In the genomic region with DNA sequence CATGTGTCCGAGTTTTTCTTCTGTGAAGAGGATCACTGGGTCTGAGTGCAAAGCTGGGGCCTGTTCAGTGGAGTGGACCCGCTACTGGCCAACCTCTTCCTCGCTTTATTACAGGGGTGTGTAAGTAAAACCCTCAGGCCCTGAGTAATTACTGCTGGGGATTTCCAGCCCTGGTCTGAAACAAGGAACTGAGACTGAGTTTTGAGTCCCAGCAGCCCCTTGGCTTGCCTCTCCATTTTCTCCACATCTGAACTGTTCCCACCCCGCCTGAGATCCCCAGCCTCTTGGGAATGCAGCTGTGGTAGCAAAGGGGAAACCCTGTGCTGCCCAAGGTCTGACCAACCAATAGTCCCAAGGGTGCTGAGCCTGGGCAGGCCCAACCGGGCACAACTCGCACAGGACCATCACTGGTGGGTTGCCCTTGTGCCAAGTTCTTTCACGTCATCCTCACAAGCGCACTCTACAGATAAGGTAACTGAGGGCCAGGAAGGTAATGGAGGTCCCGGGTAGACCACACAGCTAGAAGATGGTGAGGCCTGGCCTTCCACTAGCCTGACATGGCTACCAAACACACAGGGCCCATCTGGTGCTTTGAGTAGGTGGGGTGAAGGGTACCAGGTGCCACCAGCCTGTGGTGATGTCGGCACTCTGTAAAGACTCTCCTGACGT, we compare ENCODE assay signal across 8 cellular contexts. TPM values are rescaled to one million over a fixed set of nuclear protein-coding genes. Genes with fewer than 3 reads are reported as not detected.
A peak's percentile ranks its signal among the peaks of the same experiment; 100 is the strongest.
DNase-seq lines count a peak whose midpoint lies in the region; ATAC-seq, FAIRE-seq and TF ChIP-seq lines count a peak whose summit lies in the region.

No MANE protein-coding gene starts in this region.

- H3K9me2 ChIP-seq in PC-3 (replicated peaks; ENCODE audit: low read length), result no peaks in the 10 kb centered on the region

- H3K27ac Mint-ChIP-seq in CD4-positive, alpha-beta memory T cell, result peak overlapping the region; percentile 96 to 99 (median 97)

- RAD21 ChIA-PET in GM12878 (lab: Charles Lee; ENCODE audit: unreplicated experiment), result interaction anchor here (1.0 to 11.3 kb wide), 6 partner anchors 7 to 42 kb away, joined by 4 to 169 read pairs (median 24); a partner anchor contains a TSS

- POLR2A ChIA-PET in CD4-positive, alpha-beta memory T cell (lab: Charles Lee; ENCODE audit: partially characterized antibody), result interaction anchor here (2.7 to 11.2 kb wide), 3 partner anchors 13 to 42 kb away, joined by 22 to 109 read pairs (median 69); a partner anchor contains a TSS
- POLR2A ChIA-PET in GM12878 (lab: Charles Lee), result interaction anchor here (1.4 to 13.1 kb wide), 9 partner anchors 7 to 74 kb away, joined by 4 to 220 read pairs (median 24); a partner anchor contains a TSS
- POLR2A ChIA-PET in PC-3 (lab: Charles Lee; ENCODE audit: unreplicated experiment), result no interaction called here

- WGBS in GM12878 (ENCODE audit: insufficient coverage, insufficient replicate concordance, low lambda C conversion rate, missing lambda C conversion rate), result 4% methylated on average over 11 of the region's 11 CpGs

- H3K9ac ChIP-seq in GM12878 (ENCODE audit: control insufficient read depth, insufficient read depth, low read length) (peak overlapping the region; percentile 99), PC-3 (ENCODE audit: low read length) (no peak overlapping the region)

- in situ Hi-C loops in GM12878 (cut with MboI) (loop anchor here (5.0 to 25.0 kb wide), 2 partner anchors 41 to 1999 kb away; a partner anchor contains a TSS), ACHN (cut with HindIII; ENCODE audit: low pct_ligation_motif_present, low pct_unique_long_range_greater_than_20kb, low sequenced_read_pairs) (no loop called here)

- H3K4me1 ChIP-seq in CD4-positive, alpha-beta memory T cell (ENCODE audit: insufficient read depth, low read length), result peaks cover 95% of the 10 kb centered on the region
- H3K4me1 ChIP-seq in GM12878 (ENCODE audit: control insufficient read depth, insufficient read depth, low read length), result peaks cover 61% of the 10 kb centered on the region
- peaks cover 48% of the 10 kb centered on the region for H3K4me1 ChIP-seq in osteoblast (ENCODE audit: insufficient read depth, low read length)
- H3K4me1 ChIP-seq in tibial artery, result peaks cover 14 to 89% (median 57%) of the 10 kb centered on the region in 4 donors
- H3K4me1 ChIP-seq in PC-3 (ENCODE audit: insufficient read depth, low read length), result peaks cover 15% of the 10 kb centered on the region

- no peak for TF ChIP-seq RAD21 in GM12878 (IDR thresholded peaks at IDR 0.05; ENCODE audit: insufficient read depth, low read depth, low read length)

- TF ChIP-seq CTCF in GM12878 (IDR thresholded peaks at IDR 0.05 in 2 of 3, conservative IDR thresholded peaks at IDR 0.05 in 1 of 3; ENCODE audit: control insufficient read depth in 2 of 3, extremely low read depth in 1 of 3, insufficient read depth in 1 of 3, low read depth in 3 of 3, low read length in 3 of 3) (no peak), osteoblast (IDR thresholded peaks at IDR 0.05; ENCODE audit: extremely low read depth, low read depth, low read length) (no peak), tibial artery (IDR thresholded peaks at IDR 0.05) (no peak), PC-3 (conservative IDR thresholded peaks at IDR 0.05; ENCODE audit: low read depth, low read length) (no peak)

- no peaks in the 10 kb centered on the region for H3K27me3 ChIP-seq in CD4-positive, alpha-beta memory T cell (ENCODE audit: insufficient read depth, low read length)
- H3K27me3 ChIP-seq in GM12878 (replicated peaks in 1 of 2; ENCODE audit: control insufficient read depth in 2 of 2, insufficient read depth in 2 of 2, low read length in 1 of 2), result no peaks in the 10 kb centered on the region
- no peaks in the 10 kb centered on the region for H3K27me3 ChIP-seq in osteoblast (ENCODE audit: insufficient read depth, low read length)
- H3K27me3 ChIP-seq in tibial artery, result no peaks in the 10 kb centered on the region
- no peaks in the 10 kb centered on the region for H3K27me3 ChIP-seq in PC-3 (ENCODE audit: low read length)

- no peaks in the 10 kb centered on the region for H3K27me3 Mint-ChIP-seq in CD4-positive, alpha-beta memory T cell

- H3K27ac ChIP-seq in CD4-positive, alpha-beta memory T cell (ENCODE audit: low read depth, low read length), result peak overlapping the region; percentile 58
- H3K27ac ChIP-seq in GM12878 (ENCODE audit: control insufficient read depth, insufficient read depth) (peak overlapping the region; percentile 99), osteoblast (ENCODE audit: low read depth, low read length) (peak overlapping the region; percentile 86), tibial artery (peak overlapping the region in 1 of 2 donors; percentile 58), PC-3 (ENCODE audit: low read length) (no peak overlapping the region)

- DNase-seq in CD4-positive, alpha-beta memory T cell, result peak in 2 of 5 donors; percentile 16 to 68
- DNase-seq in LHCN-M2 (ENCODE audit: low read depth) (peak; percentile 21), GM12878 (ENCODE audit: low read depth, low spot score) (peak; percentile 98), osteoblast (ENCODE audit: insufficient read length, low spot score, missing footprints) (peak; percentile 60), tibial artery (no peak), ACHN (no peak), PC-3 (no peak)

- peak; percentile 33; the same call in 1 of the 2 replicates for TF ChIP-seq POLR2A in GM12878 (IDR thresholded peaks at IDR 0.05; ENCODE audit: low read depth, low read length)

- intact Hi-C loops in CD4-positive, alpha-beta memory T cell (cut with micrococcal nuclease), result no loop called here
- intact Hi-C loops in GM12878 (cut with micrococcal nuclease; ENCODE audit: unreplicated experiment) (loop anchor here (2.0 to 5.0 kb wide), 5 partner anchors 43 to 509 kb away; a partner anchor contains a TSS), tibial artery (cut with DNase I; ENCODE audit: low total_unique reads) (no loop called here), PC-3 (cut with micrococcal nuclease) (no loop called here)

- H3K4me3 ChIP-seq in CD4-positive, alpha-beta memory T cell (ENCODE audit: low read length in 2 of 2), result peak overlapping the region; percentile 3 to 15
- H3K4me3 ChIP-seq in GM12878, result peak overlapping the region; percentile 79
- H3K4me3 ChIP-seq in osteoblast (ENCODE audit: insufficient read depth, low read length), result no peak overlapping the region
- H3K4me3 ChIP-seq in tibial artery, result no peak overlapping the region
- H3K4me3 ChIP-seq in PC-3 (ENCODE audit: low read length), result no peak overlapping the region

- no peaks in the 10 kb centered on the region for H3K9me3 Mint-ChIP-seq in CD4-positive, alpha-beta memory T cell

- CTCF ChIA-PET in CD4-positive, alpha-beta memory T cell (lab: Charles Lee; ENCODE audit: partially characterized antibody), result interaction anchor here (0.5 kb wide), 1 partner anchor 76 kb away, joined by 3 read pairs; no protein-coding TSS in a partner anchor
- CTCF ChIA-PET in GM12878 (lab: Yijun Ruan, JAX) (interaction anchor here (9.8 kb wide), 1 partner anchor 40 kb away, joined by 83 read pairs; a partner anchor contains a TSS), PC-3 (lab: Charles Lee) (no interaction called here)

- SMC1A ChIA-PET in GM12878 (lab: Charles Lee; ENCODE audit: uncharacterized antibody, unreplicated experiment), result interaction anchor here (1.3 to 10.9 kb wide), 11 partner anchors 8 to 141 kb away, joined by 4 to 164 read pairs (median 9); a partner anchor contains a TSS

- H3K36me3 ChIP-seq in CD4-positive, alpha-beta memory T cell (ENCODE audit: insufficient read depth, low read length), result peaks cover 5% of the 10 kb centered on the region
- H3K36me3 ChIP-seq in GM12878 (ENCODE audit: control insufficient read depth in 2 of 2, insufficient read depth in 2 of 2, low read length in 1 of 2) (peaks cover 6 to 8% of the 10 kb centered on the region in 2 experiments; a peak in 2 of 4 replicates), osteoblast (ENCODE audit: insufficient read depth, low read length) (no peaks in the 10 kb centered on the region), tibial artery (no peaks in the 10 kb centered on the region), PC-3 (ENCODE audit: low read depth, low read length) (no peaks in the 10 kb centered on the region)

- H3K36me3 Mint-ChIP-seq in CD4-positive, alpha-beta memory T cell, result peaks cover 0 to 2% of the 10 kb centered on the region in 2 donors

- H3K4me1 Mint-ChIP-seq in CD4-positive, alpha-beta memory T cell, result peaks cover 53 to 94% (median 78%) of the 10 kb centered on the region in 4 donors

- BruUV-seq in GM12878 (replicated peaks; lab: Mats Ljungman, UMichigan) (no TSS peak), PC-3 (replicated peaks; lab: Mats Ljungman, UMichigan) (no TSS peak)

- TF ChIP-seq EP300 in GM12878 (IDR thresholded peaks at IDR 0.05; ENCODE audit: borderline replicate concordance in 1 of 2, control insufficient read depth in 1 of 2, low read depth in 2 of 2, low read length in 2 of 2), result peak; percentile 85 to 94

- no peak overlapping the region for H2AFZ ChIP-seq in GM12878 (ENCODE audit: control insufficient read depth, low read depth, low read length)
- no peak overlapping the region for H2AFZ ChIP-seq in osteoblast (ENCODE audit: low read length)
- no peak overlapping the region for H2AFZ ChIP-seq in PC-3 (ENCODE audit: low read length)

- FAIRE-seq in GM12878 (lab: Jason Lieb, UNC), result peak; percentile 87

- ATAC-seq in GM19351 (IDR thresholded peaks at IDR 0.05; ENCODE audit: unreplicated experiment) (peak; percentile 30), GM12878 (peak; percentile 52), PC-3 (no peak)

- no peaks in the 10 kb centered on the region for H3F3A ChIP-seq in PC-3 (ENCODE audit: low read length, unreplicated experiment)

- H3K4me2 ChIP-seq in GM12878 (ENCODE audit: control insufficient read depth, insufficient read depth), result peak overlapping the region; percentile 100
- no peak overlapping the region for H3K4me2 ChIP-seq in osteoblast (ENCODE audit: insufficient read depth, low read length)
- no peak overlapping the region for H3K4me2 ChIP-seq in PC-3 (ENCODE audit: low read length)

- H3K9me3 ChIP-seq in CD4-positive, alpha-beta memory T cell (ENCODE audit: control insufficient read depth in 1 of 2, low read length in 2 of 2), result no peaks in the 10 kb centered on the region
- H3K9me3 ChIP-seq in GM12878 (replicated peaks; ENCODE audit: control insufficient read depth, insufficient read depth, low read length), result no peaks in the 10 kb centered on the region
- no peaks in the 10 kb centered on the region for H3K9me3 ChIP-seq in osteoblast (ENCODE audit: low read depth, low read length)
- no peaks in the 10 kb centered on the region for H3K9me3 ChIP-seq in tibial artery
- no peaks in the 10 kb centered on the region for H3K9me3 ChIP-seq in PC-3 (ENCODE audit: low read length)

- H3K79me2 ChIP-seq in GM12878 (ENCODE audit: control insufficient read depth, insufficient read depth, low read length), result peaks cover 96% of the 10 kb centered on the region
- H3K79me2 ChIP-seq in osteoblast (ENCODE audit: insufficient read depth, low read length), result peaks cover 97% of the 10 kb centered on the region
- peaks cover 98% of the 10 kb centered on the region for H3K79me2 ChIP-seq in PC-3 (ENCODE audit: low read length)

- H4K20me1 ChIP-seq in GM12878 (ENCODE audit: control insufficient read depth, insufficient read depth), result no peaks in the 10 kb centered on the region
- peaks cover 93% of the 10 kb centered on the region for H4K20me1 ChIP-seq in osteoblast (ENCODE audit: insufficient read depth, low read length)
- peaks cover 36% of the 10 kb centered on the region for H4K20me1 ChIP-seq in PC-3 (ENCODE audit: low read length)

- H3K4me3 Mint-ChIP-seq in CD4-positive, alpha-beta memory T cell, result peak overlapping the region in 7 of 8 donors; percentile 55 to 90 (median 82)

RNA-seq across cellular contexts. Expression of a gene that starts 13.7 kb away (rescaled TPM):
- total RNA-seq in CD4-positive, alpha-beta memory T cell, result 10 to 100 TPM; 38.8 TPM
- polyA plus RNA-seq in CD4-positive, alpha-beta memory T cell, result 10 to 100 TPM; 15.3 to 31.8 TPM
- total RNA-seq in LHCN-M2 (2014; rRNA removed) (33.2 and 34.3 TPM in 2 replicates), GM12878 (2014; rRNA removed) (24.7 and 26.5 TPM in 2 replicates), GM12878 (2014; rRNA removed; fragmentation: Illumina TruSeq; extraction: Trizol) (20.1 and 20.4 TPM in 2 replicates), GM12878 (2021) (30.9 and 33.7 TPM in 2 replicates), osteoblast (38.0 and 41.5 TPM in 2 replicates), PC-3 (2014; rRNA removed) (52.6 and 62.3 TPM in 2 replicates)
- polyA plus RNA-seq in LHCN-M2 (2012), result 33.3 TPM
- total RNA-seq in GM12878 (2013; cell fraction: nucleolus; rRNA removed), result 130 and 131 TPM in 2 replicates
- 23.4 TPM for polyA plus RNA-seq in GM12878 (2011; ENCODE audit: low read depth)
- polyA plus RNA-seq in GM12878 (2011; rRNA removed) (28.7 and 37.7 TPM in 2 replicates), GM12878 (2014; fragmentation: Illumina TruSeq; extraction: Trizol) (20.5 and 23.8 TPM in 2 replicates), GM12878 (2014; fragmentation: Nextera tagmentation; extraction: Ambion mirVana) (10 to 100 TPM; 11.3 to 15.1 TPM), GM12878 (2014; rRNA removed) (19.6 and 26.7 TPM in 2 replicates), GM12878 (2016; fragmentation: Nextera tagmentation; extraction: Ambion mirVana) (10 to 100 TPM; 12.6 to 20.0 TPM)
- 42.7 and 47.6 TPM in 2 replicates for polyA plus RNA-seq in GM12878 (2011; cell fraction: cytosol; rRNA removed)
- polyA plus RNA-seq in GM12878 (2011; cell fraction: nucleus; rRNA removed), result 45.6 and 46.8 TPM in 2 replicates
- 32.1 and 35.8 TPM in 2 replicates for polyA plus RNA-seq in GM12878 (2012)
- polyA minus RNA-seq in GM12878 (2011; rRNA and poly(A)+ RNA removed), result 96.4 and 132 TPM in 2 replicates
- polyA minus RNA-seq in GM12878 (2011; cell fraction: cytosol; rRNA and poly(A)+ RNA removed), result 29.0 and 31.5 TPM in 2 replicates
- 27.3 and 43.1 TPM in 2 replicates for polyA minus RNA-seq in GM12878 (2011; cell fraction: nucleus; rRNA and poly(A)+ RNA removed)

RNA-seq across cellular contexts. Expression of a gene that starts 42.1 kb away (rescaled TPM):
- 10 to 100 TPM; 17.8 to 18.6 TPM for total RNA-seq in CD4-positive, alpha-beta memory T cell
- 1 to 10 TPM; 3.3 to 4.6 TPM for polyA plus RNA-seq in CD4-positive, alpha-beta memory T cell
- total RNA-seq in LHCN-M2 (2014; rRNA removed) (7.4 and 8.9 TPM in 2 replicates), GM12878 (2014; rRNA removed) (13.8 and 15.3 TPM in 2 replicates), GM12878 (2014; rRNA removed; fragmentation: Illumina TruSeq; extraction: Trizol) (7.2 and 8.6 TPM in 2 replicates), GM12878 (2021) (20.2 and 21.4 TPM in 2 replicates), osteoblast (5.8 and 6.5 TPM in 2 replicates), PC-3 (2014; rRNA removed) (17.5 and 17.7 TPM in 2 replicates)
- polyA plus RNA-seq in LHCN-M2 (2012), result 3.8 TPM
- 44.3 and 46.5 TPM in 2 replicates for total RNA-seq in GM12878 (2013; cell fraction: nucleolus; rRNA removed)
- polyA plus RNA-seq in GM12878 (2011; ENCODE audit: low read depth), result 3.3 TPM
- polyA plus RNA-seq in GM12878 (2011; rRNA removed) (10.0 and 14.0 TPM in 2 replicates), GM12878 (2014; fragmentation: Illumina TruSeq; extraction: Trizol) (3.6 and 8.0 TPM in 2 replicates), GM12878 (2014; fragmentation: Nextera tagmentation; extraction: Ambion mirVana) (1 to 10 TPM; 1.1 to 2.2 TPM), GM12878 (2014; rRNA removed) (12.4 and 15.2 TPM in 2 replicates), GM12878 (2016; fragmentation: Nextera tagmentation; extraction: Ambion mirVana) (10 to 100 TPM in 1 of 2 experiments, 1 to 10 TPM in 1; 9.2 to 10.1 TPM)
- polyA plus RNA-seq in GM12878 (2011; cell fraction: cytosol; rRNA removed), result 14.4 and 19.2 TPM in 2 replicates
- polyA plus RNA-seq in GM12878 (2011; cell fraction: nucleus; rRNA removed), result 18.8 and 19.7 TPM in 2 replicates
- 7.8 and 10.8 TPM in 2 replicates for polyA plus RNA-seq in GM12878 (2012)
- 19.0 and 25.2 TPM in 2 replicates for polyA minus RNA-seq in GM12878 (2011; rRNA and poly(A)+ RNA removed)
- polyA minus RNA-seq in GM12878 (2011; cell fraction: cytosol; rRNA and poly(A)+ RNA removed), result 12.0 and 15.0 TPM in 2 replicates
- 21.2 and 41.1 TPM in 2 replicates for polyA minus RNA-seq in GM12878 (2011; cell fraction: nucleus; rRNA and poly(A)+ RNA removed)

RNA-seq across cellular contexts. Expression of a gene that starts 43.7 kb away (rescaled TPM):
- 10 to 100 TPM; 72.9 to 73.5 TPM for total RNA-seq in CD4-positive, alpha-beta memory T cell
- 10 to 100 TPM in 1 of 2 donors, 1 to 10 TPM in 1; 5.3 to 24.6 TPM for polyA plus RNA-seq in CD4-positive, alpha-beta memory T cell
- 5.8 and 6.5 TPM in 2 replicates for total RNA-seq in LHCN-M2 (2014; rRNA removed)
- polyA plus RNA-seq in LHCN-M2 (2012), result 16.7 TPM
- 47.2 and 55.4 TPM in 2 replicates for total RNA-seq in GM12878 (2013; cell fraction: nucleolus; rRNA removed)
- total RNA-seq in GM12878 (2014; rRNA removed), result 3.6 and 4.9 TPM in 2 replicates
- total RNA-seq in GM12878 (2014; rRNA removed; fragmentation: Illumina TruSeq; extraction: Trizol), result 6.8 and 7.2 TPM in 2 replicates
- 57.5 and 65.3 TPM in 2 replicates for total RNA-seq in GM12878 (2021)
- 13.6 TPM for polyA plus RNA-seq in GM12878 (2011; ENCODE audit: low read depth)
- 3.2 and 5.1 TPM in 2 replicates for polyA plus RNA-seq in GM12878 (2011; rRNA removed)
- 7.8 and 8.6 TPM in 2 replicates for polyA plus RNA-seq in GM12878 (2011; cell fraction: cytosol; rRNA removed)
- 45.6 and 76.2 TPM in 2 replicates for polyA plus RNA-seq in GM12878 (2011; cell fraction: nucleus; rRNA removed)
- polyA plus RNA-seq in GM12878 (2012), result 34.7 and 37.6 TPM in 2 replicates
- polyA plus RNA-seq in GM12878 (2014; fragmentation: Illumina TruSeq; extraction: Trizol), result 3.5 and 17.6 TPM in 2 replicates
- 1 to 10 TPM in 1 of 2 experiments, under 1 TPM in 1; 0.66 to 1.7 TPM for polyA plus RNA-seq in GM12878 (2014; fragmentation: Nextera tagmentation; extraction: Ambion mirVana)
- polyA plus RNA-seq in GM12878 (2014; rRNA removed), result 24.0 and 42.2 TPM in 2 replicates
- 10 to 100 TPM; 47.1 to 49.4 TPM for polyA plus RNA-seq in GM12878 (2016; fragmentation: Nextera tagmentation; extraction: Ambion mirVana)
- polyA minus RNA-seq in GM12878 (2011; rRNA and poly(A)+ RNA removed), result 4.5 and 8.6 TPM in 2 replicates
- polyA minus RNA-seq in GM12878 (2011; cell fraction: cytosol; rRNA and poly(A)+ RNA removed), result 9.5 and 14.8 TPM in 2 replicates
- polyA minus RNA-seq in GM12878 (2011; cell fraction: nucleus; rRNA and poly(A)+ RNA removed), result 15.5 and 27.3 TPM in 2 replicates
- 5.8 and 6.5 TPM in 2 replicates for total RNA-seq in osteoblast
- 13.4 and 24.2 TPM in 2 replicates for total RNA-seq in PC-3 (2014; rRNA removed)

Comparison
In these comparisons a context has a peak if more than half of its experiments do, and no peak if none do; other contexts are left out.
1. DNase-seq: peak in LHCN-M2 (single experiment), GM12878 (single experiment) and osteoblast (single experiment); none in tibial artery (0 of 2), ACHN (single experiment) and PC-3 (single experiment).
2. H3K4me3 ChIP-seq: peak in CD4-positive, alpha-beta memory T cell (2 of 2) and GM12878 (single experiment); none in osteoblast (single experiment), tibial artery (0 of 2) and PC-3 (single experiment).